8 cellular contexts compared by ENCODE assay signal in genomic region chr1:192476802-192477298, GRCh38.
DNase-seq lines count a peak whose midpoint lies in the region; ATAC-seq, FAIRE-seq and TF ChIP-seq lines count a peak whose summit lies in the region.

No MANE protein-coding gene starts in this region.

- H3K4me1 Mint-ChIP-seq in astrocyte (ENCODE audit: low read depth, unreplicated experiment), result no peaks in the 10 kb centered on the region
- no peaks in the 10 kb centered on the region for H3K4me1 Mint-ChIP-seq in T-cell

- POLR2A ChIA-PET in T-cell (lab: Charles Lee), result interaction anchor here (0.6 to 1.0 kb wide), 4 partner anchors 40 to 330 kb away, joined by 3 to 6 read pairs (median 4); no protein-coding TSS in a partner anchor

- H3K79me2 ChIP-seq in astrocyte (ENCODE audit: insufficient read depth, low read length), result no peaks in the 10 kb centered on the region
- no peaks in the 10 kb centered on the region for H3K79me2 ChIP-seq in osteoblast (ENCODE audit: insufficient read depth, low read length)

- H3K4me3 Mint-ChIP-seq in astrocyte (ENCODE audit: unreplicated experiment), result no peak overlapping the region
- H3K4me3 Mint-ChIP-seq in T-cell, result no peak overlapping the region

- DNase-seq in AG10803 (ENCODE audit: low read depth), result peak; percentile 44
- DNase-seq in astrocyte (ENCODE audit: low read depth), result peak; percentile 85
- DNase-seq in pulmonary artery endothelial cell (ENCODE audit: low read depth, low spot score), result peak; percentile 67
- no peak for DNase-seq in caudate nucleus (lab: John Stamatoyannopoulos, UW)
- no peak for DNase-seq in T-cell
- DNase-seq in osteoblast (ENCODE audit: insufficient read length, low spot score, missing footprints), result no peak

- H3K4me3 ChIP-seq in AG10803 (ENCODE audit: low read length) (no peak overlapping the region), astrocyte (ENCODE audit: insufficient read depth, low read depth, low read length) (no peak overlapping the region), osteoblast (ENCODE audit: insufficient read depth, low read length) (no peak overlapping the region)

- H3K27me3 Mint-ChIP-seq in astrocyte (ENCODE audit: low read depth, unreplicated experiment) (no peaks in the 10 kb centered on the region), T-cell (peaks cover 0 to 5% of the 10 kb centered on the region in 2 donors)

- CTCF ChIA-PET in T-cell (lab: Charles Lee), result interaction anchor here (0.5 to 6.2 kb wide), 40 partner anchors 10 to 661 kb away, joined by 3 to 67 read pairs (median 6); partner anchors contain the start of genes RGS2 (in 1 of the 2) and UCHL5 (in 1 of the 2)

- H3K9me3 Mint-ChIP-seq in astrocyte (ENCODE audit: unreplicated experiment) (peaks cover 4% of the 10 kb centered on the region), T-cell (no peaks in the 10 kb centered on the region)

- H3K27ac Mint-ChIP-seq in astrocyte (ENCODE audit: unreplicated experiment) (no peak overlapping the region), T-cell (no peak overlapping the region)

- ATAC-seq in GM19035 (IDR thresholded peaks at IDR 0.05; ENCODE audit: unreplicated experiment) (peak; percentile 78), HG03432 (IDR thresholded peaks at IDR 0.05; ENCODE audit: unreplicated experiment) (peak; percentile 83), T-cell (replicated peaks in 1 of 4) (no peak)

- H3K4me2 ChIP-seq in astrocyte (ENCODE audit: low read length) (peak overlapping the region; percentile 26), osteoblast (ENCODE audit: insufficient read depth, low read length) (no peak overlapping the region)

- H4K20me1 ChIP-seq in astrocyte (ENCODE audit: insufficient read depth, low read length) (no peaks in the 10 kb centered on the region), osteoblast (ENCODE audit: insufficient read depth, low read length) (no peaks in the 10 kb centered on the region)

- TF ChIP-seq CTCF in AG10803 (conservative IDR thresholded peaks at IDR 0.05; ENCODE audit: low read length) (no peak), astrocyte (IDR thresholded peaks at IDR 0.05; ENCODE audit: insufficient read depth, low read depth, low read length) (no peak), osteoblast (IDR thresholded peaks at IDR 0.05; ENCODE audit: extremely low read depth, low read depth, low read length) (no peak)

- H3K27ac ChIP-seq in astrocyte (ENCODE audit: low read depth, low read length) (no peak overlapping the region), caudate nucleus (ENCODE audit: low read depth, low read length) (no peak overlapping the region), osteoblast (ENCODE audit: low read depth, low read length) (no peak overlapping the region)

- no peaks in the 10 kb centered on the region for H3K9me3 ChIP-seq in astrocyte (ENCODE audit: insufficient read depth, low read depth, low read length)
- H3K9me3 ChIP-seq in osteoblast (ENCODE audit: low read depth, low read length), result no peaks in the 10 kb centered on the region

- H2AFZ ChIP-seq in astrocyte (ENCODE audit: low read depth, low read length), result no peak overlapping the region
- H2AFZ ChIP-seq in osteoblast (ENCODE audit: low read length), result no peak overlapping the region

- no peak for FAIRE-seq in astrocyte (lab: Jason Lieb, UNC)

- no peak overlapping the region for H3K9ac ChIP-seq in astrocyte (ENCODE audit: low read length)

- H3K4me1 ChIP-seq in astrocyte (ENCODE audit: insufficient read depth, low read length), result no peaks in the 10 kb centered on the region
- H3K4me1 ChIP-seq in osteoblast (ENCODE audit: insufficient read depth, low read length), result no peaks in the 10 kb centered on the region

- H3K36me3 Mint-ChIP-seq in astrocyte (ENCODE audit: low read depth, unreplicated experiment) (no peaks in the 10 kb centered on the region), T-cell (no peaks in the 10 kb centered on the region)

- H3K36me3 ChIP-seq in astrocyte (ENCODE audit: insufficient read depth, low read length) (no peaks in the 10 kb centered on the region), osteoblast (ENCODE audit: insufficient read depth, low read length) (no peaks in the 10 kb centered on the region)

- H3K27me3 ChIP-seq in astrocyte (ENCODE audit: insufficient read depth, low read length) (peaks cover 3% of the 10 kb centered on the region), osteoblast (ENCODE audit: insufficient read depth, low read length) (peaks cover 5% of the 10 kb centered on the region)

Comparison
In these comparisons a context has a peak if more than half of its experiments do, and no peak if none do; other contexts are left out.
1. DNase-seq: peak in AG10803 (single experiment), astrocyte (single experiment) and pulmonary artery endothelial cell (single experiment); none in caudate nucleus (0 of 61), T-cell (0 of 34) and osteoblast (single experiment).
2. ATAC-seq: peak in GM19035 (single experiment) and HG03432 (single experiment); none in T-cell (0 of 4).